In the genomic region with DNA sequence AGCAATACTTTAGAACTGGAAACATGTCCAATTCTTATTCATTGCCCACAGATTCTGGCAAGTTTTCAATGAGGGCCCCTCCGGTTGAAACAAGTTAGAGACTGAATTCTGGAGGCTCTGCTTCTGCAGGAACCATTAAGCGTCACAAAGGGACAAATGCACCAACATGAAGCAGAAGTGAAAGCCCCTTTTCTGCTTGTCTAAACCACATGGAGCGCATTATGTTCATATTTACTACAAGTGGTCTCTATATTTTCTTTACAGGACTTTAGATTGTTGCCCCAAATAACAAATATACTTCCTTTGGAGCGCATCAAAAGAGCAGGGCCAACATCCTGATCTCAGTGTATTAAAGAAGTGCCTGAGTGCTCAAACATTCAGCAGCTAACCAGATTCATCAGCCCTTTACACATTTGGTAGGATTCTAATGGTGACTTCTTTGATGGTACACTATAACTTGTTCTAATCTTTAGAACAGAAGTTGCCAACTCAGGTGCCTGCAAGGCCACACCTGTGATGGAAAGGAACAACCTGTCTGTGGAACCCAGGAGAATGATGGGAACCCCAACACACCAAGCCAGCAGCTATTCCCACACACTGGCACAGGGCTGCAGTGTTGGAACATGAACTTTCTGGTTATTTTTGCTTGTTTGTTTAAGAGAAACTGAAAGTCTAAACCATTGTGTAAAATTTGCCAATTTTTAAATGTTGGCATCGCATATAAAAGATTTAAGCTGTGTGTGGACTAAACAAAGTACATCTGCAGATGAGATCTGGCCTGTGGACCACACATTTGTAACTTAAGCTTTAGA, we compare ENCODE assay signal across 14 cellular contexts.
DNase-seq lines count a peak whose midpoint lies in the region; ATAC-seq and TF ChIP-seq lines count a peak whose summit lies in the region.
"Had no signal": no experiment of that assay in that cellular context is flagged by ENCODE, and none has a peak within 500 bp of the region (broad histone marks: within the 10 kb centered on the region; RNA-seq: fewer than 3 reads in every experiment).

No MANE protein-coding gene starts in this region.

- no peak overlapping the region for H3K4me3 Mint-ChIP-seq in chondrocyte (ENCODE audit: unreplicated experiment)
- H3K4me3 Mint-ChIP-seq in CD8-positive, alpha-beta T cell = no peak overlapping the region
- H3K4me3 Mint-ChIP-seq: activated naive CD4-positive, alpha-beta T cell treated with anti-CD3 and anti-CD28 coated beads, Interleukin-2, amount 50 U/mL, for 24 hours; CD4-positive, alpha-beta T cell had no signal

- ATAC-seq in GM18502 (IDR thresholded peaks at IDR 0.05; ENCODE audit: poor library complexity, unreplicated experiment) = peak; percentile 91
- ATAC-seq in GM21390 (IDR thresholded peaks at IDR 0.05; ENCODE audit: unreplicated experiment) = peak; percentile 89
- ATAC-seq in HG03135 (IDR thresholded peaks at IDR 0.05; ENCODE audit: unreplicated experiment) = peak; percentile 82
- no peak for ATAC-seq in CD8-positive, alpha-beta T cell

- no peaks in the 10 kb centered on the region for H3K9me3 ChIP-seq in CD8-positive, alpha-beta T cell (ENCODE audit: low read length)
- H3K9me3 ChIP-seq: SK-N-SH had no signal

- H3K36me3 Mint-ChIP-seq in chondrocyte (ENCODE audit: low read depth) = no peaks in the 10 kb centered on the region
- no peaks in the 10 kb centered on the region for H3K36me3 Mint-ChIP-seq in CD8-positive, alpha-beta T cell

- no peaks in the 10 kb centered on the region for H3K27me3 ChIP-seq in CD8-positive, alpha-beta T cell (ENCODE audit: insufficient read depth, low read length)

- peaks cover 5% of the 10 kb centered on the region for H3K9me3 Mint-ChIP-seq in chondrocyte (ENCODE audit: low read depth)
- H3K9me3 Mint-ChIP-seq in CD8-positive, alpha-beta T cell = no peaks in the 10 kb centered on the region
- H3K9me3 Mint-ChIP-seq: CD4-positive, alpha-beta T cell had no signal

- no peaks in the 10 kb centered on the region for H3K36me3 ChIP-seq in CD8-positive, alpha-beta T cell (ENCODE audit: insufficient read depth, low read length)

- POLR2A ChIA-PET in CD8-positive, alpha-beta T cell (lab: Charles Lee) = no interaction called here

- H3K27ac Mint-ChIP-seq in chondrocyte (ENCODE audit: unreplicated experiment) = no peak overlapping the region
- no peak overlapping the region for H3K27ac Mint-ChIP-seq in CD8-positive, alpha-beta T cell
- H3K27ac Mint-ChIP-seq: activated naive CD4-positive, alpha-beta T cell treated with anti-CD3 and anti-CD28 coated beads, Interleukin-2, amount 50 U/mL, for 24 hours; CD4-positive, alpha-beta T cell had no signal

- no peak overlapping the region for H3K27ac ChIP-seq in CD8-positive, alpha-beta T cell (ENCODE audit: low read depth, low read length)

- CTCF ChIA-PET in CD8-positive, alpha-beta T cell (lab: Charles Lee) = interaction anchor here (0.9 kb wide), 1 partner anchor 9 kb away, joined by 3 read pairs; no protein-coding TSS in a partner anchor

- TF ChIP-seq CTCF in chondrocyte (IDR thresholded peaks at IDR 0.05) = peak; percentile 16
- TF ChIP-seq CTCF in CD8-positive, alpha-beta T cell (IDR thresholded peaks at IDR 0.05) = no peak

- H3K4me1 ChIP-seq in CD8-positive, alpha-beta T cell (ENCODE audit: insufficient read depth, low read length) = no peaks in the 10 kb centered on the region

- no peaks in the 10 kb centered on the region for H3K27me3 Mint-ChIP-seq in chondrocyte (ENCODE audit: low read depth)
- no peaks in the 10 kb centered on the region for H3K27me3 Mint-ChIP-seq in CD8-positive, alpha-beta T cell (ENCODE audit: low read depth)
- H3K27me3 Mint-ChIP-seq: activated naive CD4-positive, alpha-beta T cell treated with anti-CD3 and anti-CD28 coated beads, Interleukin-2, amount 50 U/mL, for 24 hours; CD4-positive, alpha-beta T cell had no signal

- no peak for DNase-seq in chondrocyte (ENCODE audit: low spot score)
- no peak for DNase-seq in NCI-H524 treated with DMSO at 0.1 percent for 48 hours (lab: John Stamatoyannopoulos, UW)
- DNase-seq in CD8-positive, alpha-beta T cell = no peak
- DNase-seq in EL = no peak
- DNase-seq in glomerular visceral epithelial cell (ENCODE audit: extremely low spot score) = no peak
- DNase-seq: activated CD4-positive, alpha-beta T cell treated with anti-CD3 and anti-CD28 coated beads, Interleukin-2, amount 50 U/mL, for 48 hours; CD4-positive, alpha-beta T cell; cortex of kidney; SK-N-SH; stimulated activated naive CD4-positive, alpha-beta T cell had no signal

- H3K4me3 ChIP-seq in CD8-positive, alpha-beta T cell (ENCODE audit: low read depth, low read length) = no peak overlapping the region

- H3K4me1 Mint-ChIP-seq in chondrocyte (ENCODE audit: low read depth) = peaks cover 47% of the 10 kb centered on the region
- no peaks in the 10 kb centered on the region for H3K4me1 Mint-ChIP-seq in CD8-positive, alpha-beta T cell (ENCODE audit: low read depth)
- H3K4me1 Mint-ChIP-seq: activated naive CD4-positive, alpha-beta T cell treated with anti-CD3 and anti-CD28 coated beads, Interleukin-2, amount 50 U/mL, for 24 hours had no signal

- intact Hi-C loops in CD8-positive, alpha-beta T cell (cut with DNase I, micrococcal nuclease) = no loop called here
